In genomic region chr20:41664584-41664983, GRCh38 we compare ENCODE assay signal across 9 cellular contexts. TPM values are rescaled to one million over a fixed set of nuclear protein-coding genes. Genes with fewer than 3 reads are reported as not detected.
A peak's percentile ranks its signal among the peaks of the same experiment; 100 is the strongest.
DNase-seq lines count a peak whose midpoint lies in the region; ATAC-seq, FAIRE-seq and TF ChIP-seq lines count a peak whose summit lies in the region.
"Had no signal": no experiment of that assay in that cellular context is flagged by ENCODE, and none has a peak within 500 bp of the region (broad histone marks: within the 10 kb centered on the region; RNA-seq: fewer than 3 reads in every experiment).

No MANE protein-coding gene starts in this region.

- peak; percentile 47 for DNase-seq in Jurkat, Clone E6-1 (ENCODE audit: low read depth, low spot score)
- peak; percentile 10 for DNase-seq in putamen (ENCODE audit: low spot score)
- DNase-seq in stimulated activated CD8-positive, alpha-beta memory T cell treated with anti-CD3 and anti-CD28 coated beads, Interleukin-4, amount 100 ng/mL, for 48 hours, result no peak
- DNase-seq in activated CD4-positive, CD25-positive, alpha-beta regulatory T cell treated with anti-CD3 and anti-CD28 coated beads, Interleukin-2, amount 50 U/mL, for 72 hours, result no peak
- DNase-seq in coronary artery (ENCODE audit: low spot score), result no peak
- DNase-seq: activated CD4-positive, alpha-beta T cell treated with anti-CD3 and anti-CD28 coated beads for 36 hours had no signal

- no peak overlapping the region; the same call in 1 of the 2 replicates for H3K4me3 ChIP-seq in Jurkat, Clone E6-1 (ENCODE audit: low read length)
- no peak overlapping the region for H3K4me3 ChIP-seq in coronary artery

- FAIRE-seq in TTC549 (lab: Jason Lieb, UNC), result peak; percentile 56

- peak; percentile 88 for ATAC-seq in GM21360 (IDR thresholded peaks at IDR 0.05; ENCODE audit: unreplicated experiment)
- ATAC-seq: activated CD4-positive, alpha-beta T cell treated with anti-CD3 and anti-CD28 coated beads for 36 hours; left lobe of liver had no signal

- TF ChIP-seq CTCF in coronary artery (IDR thresholded peaks at IDR 0.05), result no peak

- no peak overlapping the region for H3K27ac ChIP-seq in coronary artery

RNA-seq across cellular contexts. Expression of gene CHD6, which starts 46.4 kb away (rescaled TPM):
- 16.0 TPM for polyA plus RNA-seq in Jurkat, Clone E6-1 (2012; ENCODE audit: insufficient read depth, insufficient read length)

Comparison
In these comparisons a context has a peak if more than half of its experiments do, and no peak if none do; other contexts are left out.
1. DNase-seq: peak in Jurkat, Clone E6-1 (single experiment) and putamen (single experiment); none in stimulated activated CD8-positive, alpha-beta memory T cell treated with anti-CD3 and anti-CD28 coated beads, Interleukin-4, amount 100 ng/mL, for 48 hours (single experiment), activated CD4-positive, CD25-positive, alpha-beta regulatory T cell treated with anti-CD3 and anti-CD28 coated beads, Interleukin-2, amount 50 U/mL, for 72 hours (single experiment) and coronary artery (single experiment).